Comparison of ENCODE assay signal across 17 cellular contexts in genomic region chr15:85598718-85599398, GRCh38.
DNase-seq lines count a peak whose midpoint lies in the region; ATAC-seq and TF ChIP-seq lines count a peak whose summit lies in the region.
"Had no signal": no experiment of that assay in that cellular context is flagged by ENCODE, and none has a peak within 500 bp of the region (broad histone marks: within the 10 kb centered on the region; RNA-seq: fewer than 3 reads in every experiment).

No MANE protein-coding gene starts in this region.

- H3K4me1 ChIP-seq in cardiac muscle cell (ENCODE audit: low read depth) (peaks cover 21% of the 10 kb centered on the region), left ventricle myocardium inferior (peaks cover 85% of the 10 kb centered on the region), neuronal stem cell (ENCODE audit: control insufficient read depth in 2 of 2, insufficient read depth in 1 of 2, low read depth in 1 of 2, low read length in 2 of 2) (peaks cover 11 to 21% of the 10 kb centered on the region in 2 donors), upper lobe of left lung (peaks cover 3 to 33% (median 14%) of the 10 kb centered on the region in 4 donors), vagina (peaks cover 23% of the 10 kb centered on the region)

- H3K18ac ChIP-seq in neuronal stem cell (ENCODE audit: low read length), result no peak overlapping the region

- no peak overlapping the region for H2AFZ ChIP-seq in neuronal stem cell (ENCODE audit: low read length)

- H3K4ac ChIP-seq in neuronal stem cell (ENCODE audit: low read length), result no peak overlapping the region

- H3K27me3 ChIP-seq in cardiac muscle cell, result no peaks in the 10 kb centered on the region
- no peaks in the 10 kb centered on the region for H3K27me3 ChIP-seq in left ventricle myocardium inferior (ENCODE audit: low read depth)
- H3K27me3 ChIP-seq in neuronal stem cell (ENCODE audit: control insufficient read depth in 3 of 3, insufficient read depth in 3 of 3, low read depth in 1 of 3, low read length in 3 of 3), result no peaks in the 10 kb centered on the region
- no peaks in the 10 kb centered on the region for H3K27me3 ChIP-seq in upper lobe of left lung
- H3K27me3 ChIP-seq in vagina, result no peaks in the 10 kb centered on the region
- H3K27me3 ChIP-seq: upper lobe of right lung had no signal

- no peak overlapping the region for H4K91ac ChIP-seq in neuronal stem cell (ENCODE audit: low read depth, low read length, poor library complexity)

- H3K9ac ChIP-seq in neuronal stem cell (ENCODE audit: low read depth, low read length, poor library complexity), result no peak overlapping the region

- no peak overlapping the region for H2BK15ac ChIP-seq in neuronal stem cell (ENCODE audit: low read length)

- H3K9me3 ChIP-seq in cardiac muscle cell (ENCODE audit: low read depth) (no peaks in the 10 kb centered on the region), left ventricle myocardium inferior (replicated peaks) (no peaks in the 10 kb centered on the region), neuronal stem cell (replicated peaks in 1 of 2; ENCODE audit: control insufficient read depth in 2 of 2, insufficient read depth in 1 of 2, low read depth in 1 of 2, low read length in 2 of 2) (no peaks in the 10 kb centered on the region), upper lobe of left lung (no peaks in the 10 kb centered on the region), vagina (no peaks in the 10 kb centered on the region)
- H3K9me3 ChIP-seq: A549, upper lobe of right lung had no signal

- H2BK120ac ChIP-seq in neuronal stem cell (ENCODE audit: low read depth, low read length), result no peak overlapping the region

- H3K4me2 ChIP-seq in neuronal stem cell (ENCODE audit: insufficient read depth, low read length, poor library complexity, severe bottlenecking), result no peak overlapping the region
- H3K4me2 ChIP-seq: A549 had no signal

- no peak overlapping the region for H2BK5ac ChIP-seq in neuronal stem cell (ENCODE audit: low read length)

- H3K4me3 ChIP-seq in cardiac muscle cell, result no peak overlapping the region
- H3K4me3 ChIP-seq in left ventricle myocardium inferior, result no peak overlapping the region
- H3K4me3 ChIP-seq in neuronal stem cell (ENCODE audit: low read length in 2 of 2), result no peak overlapping the region
- H3K4me3 ChIP-seq in upper lobe of left lung, result no peak overlapping the region
- no peak overlapping the region for H3K4me3 ChIP-seq in vagina
- H3K4me3 ChIP-seq: A549, upper lobe of right lung had no signal

- WGBS in neuronal stem cell (ENCODE audit: extremely low coverage in 2 of 2, insufficient read length in 2 of 2, insufficient replicate concordance in 1 of 2), 2 donors, result no CpG with 5 or more reads among the region's 5 CpGs
- 73 to 79% methylated on average over 5 of the region's 5 CpGs for WGBS in upper lobe of left lung, 2 donors

- TF ChIP-seq EP300 in upper lobe of left lung (IDR thresholded peaks at IDR 0.05), result no peak

- no peak overlapping the region for H4K8ac ChIP-seq in neuronal stem cell (ENCODE audit: low read depth, low read length)

- H3K79me1 ChIP-seq in neuronal stem cell (ENCODE audit: low read depth, low read length), result no peaks in the 10 kb centered on the region

- no peak overlapping the region for H2AK5ac ChIP-seq in neuronal stem cell (ENCODE audit: low read depth, low read length)

- H3K27ac ChIP-seq in cardiac muscle cell (peak overlapping the region; percentile 81), left ventricle myocardium inferior (replicated peaks) (peak overlapping the region; percentile 72), neuronal stem cell (replicated peaks; ENCODE audit: low read length) (peak overlapping the region; percentile 64), upper lobe of left lung (peak overlapping the region in 3 of 4 donors; percentile 22 to 51 (median 51)), vagina (no peak overlapping the region)
- H3K27ac ChIP-seq: A549, upper lobe of right lung had no signal

- intact Hi-C loops in cardiac septum (cut with DNase I), result no loop called here
- intact Hi-C loops in left ventricle myocardium inferior (cut with micrococcal nuclease), result no loop called here
- intact Hi-C loops in vagina (cut with DNase I), result no loop called here

- no peak for TF ChIP-seq CTCF in cardiac muscle cell (IDR thresholded peaks at IDR 0.05; ENCODE audit: low read depth, low read length)
- no peak for TF ChIP-seq CTCF in left ventricle myocardium inferior (IDR thresholded peaks at IDR 0.05; ENCODE audit: borderline replicate concordance)
- no peak for TF ChIP-seq CTCF in upper lobe of left lung (IDR thresholded peaks at IDR 0.05)
- TF ChIP-seq CTCF in vagina (IDR thresholded peaks at IDR 0.05), result no peak

- DNase-seq in cardiac muscle cell (ENCODE audit: low read depth in 1 of 2, low spot score in 1 of 2) (peak in 1 of 2 donors; percentile 25), cardiac septum (ENCODE audit: low spot score) (no peak), left ventricle myocardium inferior (no peak), neuronal stem cell (ENCODE audit: low spot score) (no peak), upper lobe of left lung (no peak), vagina (ENCODE audit: extremely low spot score in 2 of 2) (no peak), cerebellum (ENCODE audit: low spot score) (no peak)
- no peak for DNase-seq in stimulated activated naive CD4-positive, alpha-beta T cell treated with Interleukin-2 at 50 U/mL for 16 hours (lab: John Stamatoyannopoulos, UW)
- DNase-seq: activated CD4-positive, alpha-beta T cell treated with anti-CD3 and anti-CD28 coated beads, Interleukin-2, amount 50 U/mL, for 1 hour; activated T-cell treated with anti-CD3 and anti-CD28 coated beads for 4 hours; caudate nucleus; DND-41; Karpas-422; NCI-H1417 treated with DMSO at 0.1 percent for 48 hours; stimulated activated CD4-positive, alpha-beta T cell treated with anti-CD3 and anti-CD28 coated beads, Interleukin-2, amount 100 ng/mL, for 48 hours; upper lobe of right lung had no signal

- ATAC-seq in upper lobe of left lung (ENCODE audit: low FRiP score in 2 of 2), result no peak
- ATAC-seq: A549, upper lobe of right lung had no signal

- no peak overlapping the region for H3K14ac ChIP-seq in neuronal stem cell (ENCODE audit: low read length)

- no peak overlapping the region for H2BK12ac ChIP-seq in neuronal stem cell (ENCODE audit: low read length)

- H3K36me3 ChIP-seq in cardiac muscle cell (no peaks in the 10 kb centered on the region), left ventricle myocardium inferior (peaks cover 18% of the 10 kb centered on the region), neuronal stem cell (replicated peaks in 1 of 2; ENCODE audit: control insufficient read depth in 2 of 2, insufficient read depth in 2 of 2, low read length in 2 of 2) (peaks cover 2 to 13% of the 10 kb centered on the region in 2 donors), upper lobe of left lung (peaks cover 12 to 60% (median 20%) of the 10 kb centered on the region in 4 donors), vagina (peaks cover 0 to 8% of the 10 kb centered on the region in 2 donors)

- H3K23ac ChIP-seq in neuronal stem cell (ENCODE audit: low read depth, low read length, poor library complexity), result no peak overlapping the region

- no peak for TF ChIP-seq POLR2A in upper lobe of left lung (IDR thresholded peaks at IDR 0.05)
- TF ChIP-seq POLR2A in vagina (IDR thresholded peaks at IDR 0.05), result no peak
